ENCODE assay signal across 18 cellular contexts in the genomic region with DNA sequence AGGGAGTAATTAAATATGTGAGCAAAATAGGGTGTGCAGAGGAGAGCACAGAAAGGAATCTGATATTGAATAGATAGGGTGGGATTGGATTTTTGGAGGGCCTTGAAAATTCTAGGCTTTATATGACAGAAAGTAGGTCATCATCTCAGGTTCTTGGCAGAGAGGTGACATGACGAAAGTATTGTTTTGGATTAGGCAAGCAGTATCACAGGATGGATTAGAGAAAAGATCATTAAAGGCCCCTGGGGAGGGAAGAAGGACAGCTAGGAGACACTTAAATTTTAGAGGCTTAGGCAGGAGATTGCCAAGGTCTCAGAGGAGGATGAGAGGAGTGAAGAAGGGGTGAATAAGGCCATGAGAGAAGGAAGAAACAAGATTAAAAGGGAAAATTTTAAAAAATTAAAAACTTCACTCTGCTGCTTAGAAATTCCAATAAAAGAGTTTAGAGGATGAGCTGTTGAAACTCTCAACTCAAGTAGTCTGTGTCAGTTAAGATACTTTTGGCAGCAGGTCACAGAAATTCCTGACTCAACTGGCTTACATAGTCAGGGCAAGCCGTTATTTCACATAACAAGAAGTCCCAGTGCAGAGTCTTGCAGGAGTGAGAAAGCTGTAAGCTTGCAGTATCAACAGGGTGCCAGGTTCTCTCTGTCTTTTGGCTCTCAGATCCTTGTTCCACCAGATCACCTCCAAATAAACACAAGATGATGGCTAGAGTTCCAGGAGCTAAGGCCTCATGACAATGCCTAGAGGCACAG. TPM values are rescaled to one million over a fixed set of nuclear protein-coding genes. Genes with fewer than 3 reads are reported as not detected.
DNase-seq lines count a peak whose midpoint lies in the region; ATAC-seq and TF ChIP-seq lines count a peak whose summit lies in the region.
"Had no signal": no experiment of that assay in that cellular context is flagged by ENCODE, and none has a peak within 500 bp of the region (broad histone marks: within the 10 kb centered on the region; RNA-seq: fewer than 3 reads in every experiment).

No MANE protein-coding gene starts in this region.

- 69 to 73% methylated on average over 2 of the region's 2 CpGs for WGBS in sigmoid colon, 2 donors

- H3K27me3 ChIP-seq in sigmoid colon, result no peaks in the 10 kb centered on the region
- H3K27me3 ChIP-seq: BLaER1, breast epithelium, testis had no signal

- peak; percentile 66 for DNase-seq in GM04503 (ENCODE audit: low read depth)
- DNase-seq in NCI-H82 (lab: John Stamatoyannopoulos, UW), result peak; percentile 99
- peak; percentile 65 for DNase-seq in fibroblast of peridontal ligament (ENCODE audit: extremely low read depth)
- peak; percentile 77 for DNase-seq in sigmoid colon
- no peak for DNase-seq in stimulated activated CD4-positive, alpha-beta T cell treated with anti-CD3 and anti-CD28 coated beads, Interleukin-2, amount 100 ng/mL, for 48 hours
- DNase-seq in GM13976 (ENCODE audit: low spot score), result no peak
- DNase-seq in GM10248 (ENCODE audit: extremely low spot score), result no peak
- DNase-seq: activated CD8-positive, alpha-beta memory T cell treated with anti-CD3 and anti-CD28 coated beads, Interleukin-2, amount 50 U/mL, for 48 hours; activated naive CD4-positive, alpha-beta T cell treated with anti-CD3 and anti-CD28 coated beads, Interleukin-2, amount 10 ng/mL, durations not matched to agents 7 days and 5 days; foreskin melanocyte; H7; NCI-H2171 treated with DMSO at 0.1 percent for 48 hours; SHP77; testis had no signal

- H3K4me3 ChIP-seq in sigmoid colon, result no peak overlapping the region
- H3K4me3 ChIP-seq: BLaER1, breast epithelium, testis had no signal

- peak overlapping the region; percentile 41 to 51 (median 46) for H3K27ac ChIP-seq in sigmoid colon
- H3K27ac ChIP-seq: BLaER1, breast epithelium, testis had no signal

- TF ChIP-seq CTCF in sigmoid colon (IDR thresholded peaks at IDR 0.05) (no peak), GM13976 (IDR thresholded peaks at IDR 0.05; ENCODE audit: borderline replicate concordance, control extremely low read depth, extremely low read depth, insufficient read depth, missing control alignments) (no peak), GM10248 (IDR thresholded peaks at IDR 0.05; ENCODE audit: control extremely low read depth, extremely low read depth, low read depth, missing control alignments) (no peak)

- no peaks in the 10 kb centered on the region for H3K36me3 ChIP-seq in sigmoid colon
- H3K36me3 ChIP-seq: BLaER1, breast epithelium had no signal

- H3K9me3 ChIP-seq in sigmoid colon, result peaks cover 0 to 10% (median 0%) of the 10 kb centered on the region in 4 donors
- H3K9me3 ChIP-seq: testis had no signal

- no peak for TF ChIP-seq POLR2A in sigmoid colon (IDR thresholded peaks at IDR 0.05)

- ATAC-seq in HG03571 (IDR thresholded peaks at IDR 0.05; ENCODE audit: unreplicated experiment), result no peak
- ATAC-seq: natural killer cell treated with Interleukin-12 subunit alpha and Interleukin-12 subunit beta and Interleukin-15 and Interleukin-18, amount 100 ng/mL, for 72 hours had no signal

- CTCF ChIA-PET in GM10248 (lab: Yijun Ruan, JAX), result no interaction called here

- peaks cover 0 to 15% (median 4%) of the 10 kb centered on the region in 4 donors for H3K4me1 ChIP-seq in sigmoid colon
- H3K4me1 ChIP-seq: BLaER1, breast epithelium, testis had no signal

- POLR2A ChIA-PET in GM10248 (lab: Yijun Ruan, JAX), result no interaction called here

- TF ChIP-seq EP300 in sigmoid colon (IDR thresholded peaks at IDR 0.05), result no peak

- in situ Hi-C loops in GM13976 (cut with MboI; ENCODE audit: low sequenced_read_pairs, unreplicated experiment), result no loop called here

- intact Hi-C loops in sigmoid colon (cut with DNase I), result no loop called here

RNA-seq across cellular contexts. Expression of gene GPC6, which starts 8.8 kb away (rescaled TPM):
- total RNA-seq in sigmoid colon, result 10 to 100 TPM; 14.4 to 27.5 (median 23.6) TPM
- 1 to 10 TPM in 2 of 3 donors, under 1 TPM in 1; 0.23 to 2.7 (median 1.2) TPM for polyA plus RNA-seq in sigmoid colon
- total RNA-seq: natural killer cell treated with Interleukin-12 subunit alpha and Interleukin-12 subunit beta and Interleukin-15 and Interleukin-18, amount 100 ng/mL, for 72 hours had no signal

Comparison
In these comparisons a context has a peak if more than half of its experiments do, and no peak if none do; other contexts are left out.
1. DNase-seq: peak in GM04503 (single experiment), NCI-H82 (single experiment), fibroblast of peridontal ligament (single experiment) and sigmoid colon (single experiment); none in stimulated activated CD4-positive, alpha-beta T cell treated with anti-CD3 and anti-CD28 coated beads, Interleukin-2, amount 100 ng/mL, for 48 hours (0 of 2), GM13976 (single experiment) and GM10248 (single experiment).